Comparison of ENCODE assay signal across 19 cellular contexts in genomic region chr2:214341636-214342035, GRCh38.
A peak's percentile ranks its signal among the peaks of the same experiment; 100 is the strongest.
DNase-seq lines count a peak whose midpoint lies in the region; ATAC-seq, FAIRE-seq and TF ChIP-seq lines count a peak whose summit lies in the region.
"Had no signal": no experiment of that assay in that cellular context is flagged by ENCODE, and none has a peak within 500 bp of the region (broad histone marks: within the 10 kb centered on the region; RNA-seq: fewer than 3 reads in every experiment).

No MANE protein-coding gene starts in this region.

- TF ChIP-seq POLR2A in uterus (IDR thresholded peaks at IDR 0.05) (no peak), body of pancreas (IDR thresholded peaks at IDR 0.05) (no peak)

- H3K27ac ChIP-seq in uterus (no peak overlapping the region), MM.1S (ENCODE audit: low read length) (no peak overlapping the region), body of pancreas (no peak overlapping the region)

- H3K4me1 ChIP-seq in uterus (no peaks in the 10 kb centered on the region), MM.1S (ENCODE audit: low read length) (no peaks in the 10 kb centered on the region), body of pancreas (no peaks in the 10 kb centered on the region)

- WGBS in body of pancreas, 2 donors: 17 to 45% methylated on average over 2 of the region's 2 CpGs

- H3K4me2 ChIP-seq in MM.1S (ENCODE audit: low read depth, low read length): no peak overlapping the region
- H3K4me2 ChIP-seq: GM23338 had no signal

- H3K27me3 ChIP-seq in bronchial epithelial cell (ENCODE audit: control insufficient read depth, insufficient read depth, low read length) (no peaks in the 10 kb centered on the region), uterus (no peaks in the 10 kb centered on the region), MM.1S (replicated peaks; ENCODE audit: insufficient read depth, low read length) (no peaks in the 10 kb centered on the region), body of pancreas (no peaks in the 10 kb centered on the region)

- ATAC-seq in body of pancreas: no peak
- ATAC-seq: GM23338, HepG2 had no signal

- peaks cover 13% of the 10 kb centered on the region for H3K4me1 Mint-ChIP-seq in CD14-positive monocyte
- H3K4me1 Mint-ChIP-seq: CD4-positive, CD25-positive, alpha-beta regulatory T cell; GM23338 had no signal

- no peaks in the 10 kb centered on the region for H3K9me3 ChIP-seq in uterus
- H3K9me3 ChIP-seq in MM.1S (replicated peaks; ENCODE audit: insufficient read depth, low read length): no peaks in the 10 kb centered on the region
- no peaks in the 10 kb centered on the region for H3K9me3 ChIP-seq in body of pancreas

- no peaks in the 10 kb centered on the region for H3K79me2 ChIP-seq in MM.1S (ENCODE audit: low read length)

- H3K9me3 Mint-ChIP-seq in CD14-positive monocyte: peaks cover 0 to 2% (median 0%) of the 10 kb centered on the region in 7 donors
- H3K9me3 Mint-ChIP-seq: CD4-positive, CD25-positive, alpha-beta regulatory T cell; GM23338 had no signal

- peak overlapping the region in 1 of 2 donors; percentile 64 for H3K4me3 Mint-ChIP-seq in CD14-positive monocyte
- H3K4me3 Mint-ChIP-seq: CD4-positive, CD25-positive, alpha-beta regulatory T cell; GM23338 had no signal

- H3K36me3 ChIP-seq in bronchial epithelial cell (ENCODE audit: control insufficient read depth, insufficient read depth, low read length) (no peaks in the 10 kb centered on the region), uterus (no peaks in the 10 kb centered on the region), MM.1S (replicated peaks; ENCODE audit: insufficient read depth, low read length) (no peaks in the 10 kb centered on the region), body of pancreas (replicated peaks in 1 of 2; ENCODE audit: insufficient read depth in 1 of 2, low read depth in 2 of 2) (no peaks in the 10 kb centered on the region)

- no peak for DNase-seq in CD14-positive monocyte (ENCODE audit: low spot score)
- peak; percentile 5 for DNase-seq in GM03348 (ENCODE audit: low spot score)
- peak; percentile 31 for DNase-seq in MV-4-11 (lab: John Stamatoyannopoulos, UW)
- DNase-seq in bronchial epithelial cell (ENCODE audit: low read depth): peak; percentile 55
- DNase-seq in uterus: no peak
- DNase-seq in T-helper 9 cell: no peak
- no peak for DNase-seq in MM.1S
- no peak for DNase-seq in body of pancreas
- DNase-seq: CD4-positive, CD25-positive, alpha-beta regulatory T cell; DMS53; Karpas-422; NCI-H1105; NCI-H1694 treated with DMSO at 0.1 percent for 48 hours; NCI-H446; SHP77 treated with DMSO at 0.1 percent for 48 hours; SW 1271 had no signal

- FAIRE-seq in bronchial epithelial cell (lab: Jason Lieb, UNC): no peak
- FAIRE-seq: HepG2, RCC 7860 had no signal

- no peaks in the 10 kb centered on the region for H3K36me3 Mint-ChIP-seq in CD14-positive monocyte
- H3K36me3 Mint-ChIP-seq: CD4-positive, CD25-positive, alpha-beta regulatory T cell had no signal

- H3F3A ChIP-seq in MM.1S (ENCODE audit: insufficient read depth, low read length): no peaks in the 10 kb centered on the region

- no peak for TF ChIP-seq CTCF in CD14-positive monocyte (IDR thresholded peaks at IDR 0.05)
- no peak for TF ChIP-seq CTCF in bronchial epithelial cell (IDR thresholded peaks at IDR 0.05; ENCODE audit: insufficient read depth, low read length, severe bottlenecking)
- TF ChIP-seq CTCF in uterus (IDR thresholded peaks at IDR 0.05): no peak
- no peak for TF ChIP-seq CTCF in MM.1S (IDR thresholded peaks at IDR 0.05; ENCODE audit: low read length)
- no peak for TF ChIP-seq CTCF in body of pancreas (IDR thresholded peaks at IDR 0.05)

- no peak overlapping the region for H3K9ac ChIP-seq in MM.1S (ENCODE audit: low read length)

- no peak overlapping the region for H2AFZ ChIP-seq in MM.1S (ENCODE audit: low read length)
- H2AFZ ChIP-seq: GM23338 had no signal

- no peaks in the 10 kb centered on the region for H4K20me1 ChIP-seq in MM.1S (ENCODE audit: insufficient read depth, low read length)

- no peaks in the 10 kb centered on the region for H3K9me2 ChIP-seq in MM.1S (replicated peaks; ENCODE audit: insufficient read depth, low read length)

- intact Hi-C loops in CD14-positive monocyte (cut with micrococcal nuclease): no loop called here
- intact Hi-C loops in uterus (cut with DNase I; ENCODE audit: low total_unique reads): no loop called here
- intact Hi-C loops in body of pancreas (cut with DNase I): no loop called here

- no peaks in the 10 kb centered on the region for H3K27me3 Mint-ChIP-seq in CD14-positive monocyte (ENCODE audit: low read depth in 3 of 3)
- H3K27me3 Mint-ChIP-seq: CD4-positive, CD25-positive, alpha-beta regulatory T cell had no signal

- peak overlapping the region in 5 of 7 donors; percentile 53 to 84 (median 55) for H3K27ac Mint-ChIP-seq in CD14-positive monocyte
- H3K27ac Mint-ChIP-seq: CD4-positive, CD25-positive, alpha-beta regulatory T cell; GM23338 had no signal

- H3K4me3 ChIP-seq in bronchial epithelial cell (ENCODE audit: low read depth, low read length) (no peak overlapping the region), uterus (no peak overlapping the region), MM.1S (ENCODE audit: low read length) (no peak overlapping the region), body of pancreas (no peak overlapping the region)
- H3K4me3 ChIP-seq: GM23338 had no signal

Comparison
In these comparisons a context has a peak if more than half of its experiments do, and no peak if none do; other contexts are left out.
1. DNase-seq: peak in GM03348 (single experiment), MV-4-11 (single experiment) and bronchial epithelial cell (single experiment); none in CD14-positive monocyte (single experiment), uterus (0 of 2), T-helper 9 cell (single experiment), MM.1S (single experiment) and body of pancreas (0 of 4).